19 cellular contexts compared by ENCODE assay signal in the genomic region with DNA sequence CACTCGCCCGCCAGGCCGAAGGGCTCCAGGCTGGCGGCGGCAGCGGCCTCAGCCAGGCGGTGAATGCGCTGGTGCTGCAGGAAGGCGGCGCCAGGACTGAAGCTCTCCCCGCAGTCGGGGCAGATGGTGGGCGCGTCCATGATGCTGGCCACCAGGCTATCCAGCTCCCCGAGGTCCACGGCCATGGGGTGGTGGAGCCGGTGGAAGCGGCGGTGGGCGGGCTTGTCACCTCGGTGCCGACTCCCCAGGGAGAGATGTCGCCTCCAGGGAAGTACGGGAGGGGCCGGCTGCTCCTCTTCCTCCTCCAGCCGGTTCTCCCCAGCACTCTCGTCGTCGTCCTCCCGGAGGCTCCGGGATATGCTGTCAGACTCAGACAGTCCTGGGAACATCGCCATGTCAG. TPM values are rescaled to one million over a fixed set of nuclear protein-coding genes. Genes with fewer than 3 reads are reported as not detected.
DNase-seq lines count a peak whose midpoint lies in the region; ATAC-seq, FAIRE-seq and TF ChIP-seq lines count a peak whose summit lies in the region.
"Had no signal": no experiment of that assay in that cellular context is flagged by ENCODE, and none has a peak within 500 bp of the region (broad histone marks: within the 10 kb centered on the region; RNA-seq: fewer than 3 reads in every experiment).

No MANE protein-coding gene starts in this region.

- CTCF ChIA-PET in K562 (lab: Yijun Ruan, JAX; ENCODE audit: low intra/inter-chr PET ratio), result no interaction called here

- H4K20me1 ChIP-seq in K562 (replicated peaks; ENCODE audit: control insufficient read depth, insufficient read depth, low read length) (no peaks in the 10 kb centered on the region), Karpas-422 (ENCODE audit: insufficient read depth, low read depth, low read length) (no peaks in the 10 kb centered on the region)

- no peaks in the 10 kb centered on the region for H3K36me3 Mint-ChIP-seq in stimulated activated memory B cell treated with anti-CD40 and anti-IgM and Interleukin-4, amounts not matched to agents 10 μg/mL and 1 μg/mL and 100 μg/mL, for 72 hours
- H3K36me3 Mint-ChIP-seq: CD8-positive, alpha-beta T cell had no signal

- DNase-seq in K562 (ENCODE audit: extremely low read depth in 1 of 4, low spot score in 3 of 4), result no peak
- DNase-seq in fibroblast of mammary gland (ENCODE audit: low read depth), result peak; percentile 44
- no peak for DNase-seq in activated CD8-positive, alpha-beta memory T cell treated with anti-CD3 and anti-CD28 coated beads for 24 hours
- no peak for DNase-seq in Karpas-422
- no peak for DNase-seq in EL
- DNase-seq: BE2C; CD8-positive, alpha-beta T cell; COR-L47; DMS153; DMS79 treated with DMSO at 0.1 percent for 48 hours; GDM1; HCEC 1CT; HFFc6 had no signal

- H3K9me2 ChIP-seq in Karpas-422 (replicated peaks; ENCODE audit: insufficient read depth, low read length), result no peaks in the 10 kb centered on the region

- intact Hi-C loops in K562 (cut with micrococcal nuclease), result no loop called here

- no peak for ATAC-seq in K562
- ATAC-seq in stimulated activated memory B cell treated with anti-CD40 and anti-IgM and Interleukin-4, amounts not matched to agents 10 μg/mL and 1 μg/mL and 100 μg/mL, for 72 hours, result peak; percentile 19
- ATAC-seq: A549; CD8-positive, alpha-beta T cell had no signal

- H3K4me1 ChIP-seq in K562 (replicated peaks in 1 of 2; ENCODE audit: control insufficient read depth in 2 of 2, insufficient read depth in 2 of 2, low read length in 2 of 2) (no peaks in the 10 kb centered on the region), Karpas-422 (ENCODE audit: low read length) (no peaks in the 10 kb centered on the region)
- H3K4me1 ChIP-seq: A549, BE2C had no signal

- H3K9me1 ChIP-seq in K562 (ENCODE audit: control insufficient read depth, insufficient read depth, low read length), result peaks cover 8% of the 10 kb centered on the region

- no peak overlapping the region for H3K9ac ChIP-seq in K562 (ENCODE audit: insufficient read depth in 1 of 2, low read depth in 2 of 2, low read length in 2 of 2)
- H3K9ac ChIP-seq in Karpas-422 (ENCODE audit: low read length), result no peak overlapping the region

- 92% methylated on average over 19 of the region's 32 CpGs for WGBS in K562 (ENCODE audit: insufficient coverage, low coverage, missing lambda C conversion rate)

- peaks cover 23% of the 10 kb centered on the region for H3K36me3 ChIP-seq in K562 (ENCODE audit: control insufficient read depth, insufficient read depth, low read length)
- H3K36me3 ChIP-seq in Karpas-422 (ENCODE audit: insufficient read depth, low read length), result no peaks in the 10 kb centered on the region

- peaks cover 16% of the 10 kb centered on the region for H3K27me3 Mint-ChIP-seq in stimulated activated memory B cell treated with anti-CD40 and anti-IgM and Interleukin-4, amounts not matched to agents 10 μg/mL and 1 μg/mL and 100 μg/mL, for 72 hours

- H2AFZ ChIP-seq in K562 (ENCODE audit: low read depth, low read length) (no peak overlapping the region), Karpas-422 (ENCODE audit: low read length) (no peak overlapping the region)

- TF ChIP-seq RAD21 in K562 (CRISPR knock-in tag; conservative IDR thresholded peaks at IDR 0.05 in 1 of 2, IDR thresholded peaks at IDR 0.05 in 1 of 2), result no peak

- no peaks in the 10 kb centered on the region for H3K9me3 ChIP-seq in K562 (replicated peaks; ENCODE audit: control insufficient read depth, insufficient read depth, low read depth, low read length)
- no peaks in the 10 kb centered on the region for H3K9me3 ChIP-seq in Karpas-422 (ENCODE audit: low read length)
- H3K9me3 ChIP-seq: A549, BE2C had no signal

- FAIRE-seq in K562 (lab: Jason Lieb, UNC), result no peak
- FAIRE-seq: A549, D721Med, GM12892, GM19239 had no signal

- POLR2A ChIA-PET in K562 (lab: Yijun Ruan, JAX), result interaction anchor here (1.3 kb wide), 1 partner anchor 22 kb away, joined by 4 read pairs; no protein-coding TSS in a partner anchor

- no peak overlapping the region for H3K27ac Mint-ChIP-seq in stimulated activated memory B cell treated with anti-CD40 and anti-IgM and Interleukin-4, amounts not matched to agents 10 μg/mL and 1 μg/mL and 100 μg/mL, for 72 hours
- H3K27ac Mint-ChIP-seq: CD14-positive monocyte; CD8-positive, alpha-beta T cell; HFFc6 had no signal

- no peak overlapping the region for H3K4me3 Mint-ChIP-seq in stimulated activated memory B cell treated with anti-CD40 and anti-IgM and Interleukin-4, amounts not matched to agents 10 μg/mL and 1 μg/mL and 100 μg/mL, for 72 hours
- H3K4me3 Mint-ChIP-seq: CD14-positive monocyte; CD8-positive, alpha-beta T cell; HFFc6 had no signal

- in situ Hi-C loops in K562 (cut with MboI), result no loop called here

- H3K4me1 Mint-ChIP-seq in stimulated activated memory B cell treated with anti-CD40 and anti-IgM and Interleukin-4, amounts not matched to agents 10 μg/mL and 1 μg/mL and 100 μg/mL, for 72 hours, result no peaks in the 10 kb centered on the region
- H3K4me1 Mint-ChIP-seq: CD14-positive monocyte had no signal

- no peaks in the 10 kb centered on the region for H3K27me3 ChIP-seq in K562 (ENCODE audit: control insufficient read depth in 2 of 2, insufficient read depth in 2 of 2, low read length in 2 of 2)
- no peaks in the 10 kb centered on the region for H3K27me3 ChIP-seq in Karpas-422 (ENCODE audit: low read length)
- H3K27me3 ChIP-seq: BE2C had no signal

- no peak for TF ChIP-seq EP300 in K562 (IDR thresholded peaks at IDR 0.05; ENCODE audit: low read length)

- no peak for TF ChIP-seq POLR2A in K562 (conservative IDR thresholded peaks at IDR 0.05)

- TF ChIP-seq CTCF in K562 (IDR thresholded peaks at IDR 0.05 in 2 of 3, conservative IDR thresholded peaks at IDR 0.05 in 1 of 3; ENCODE audit: insufficient read depth in 2 of 3, low read depth in 1 of 3, low read length in 3 of 3) (no peak), fibroblast of mammary gland (conservative IDR thresholded peaks at IDR 0.05; ENCODE audit: control insufficient read depth, insufficient read depth, low read depth, low read length) (no peak)

- H3K79me2 ChIP-seq in K562 (ENCODE audit: control insufficient read depth, insufficient read depth, low read length), result no peaks in the 10 kb centered on the region
- H3K79me2 ChIP-seq in Karpas-422 (ENCODE audit: low read length), result no peaks in the 10 kb centered on the region

- H3K27ac ChIP-seq in K562 (ENCODE audit: extremely low read depth, low read depth, low read length), result no peak overlapping the region
- H3K27ac ChIP-seq in Karpas-422 (ENCODE audit: low read length), result no peak overlapping the region
- H3K27ac ChIP-seq: A549 had no signal

- no peak overlapping the region for H3K4me2 ChIP-seq in K562 (ENCODE audit: insufficient read depth, low read length)
- no peak overlapping the region for H3K4me2 ChIP-seq in Karpas-422 (ENCODE audit: low read depth, low read length, poor library complexity, severe bottlenecking)
- H3K4me2 ChIP-seq: A549 had no signal

- no TSS peak for BruUV-seq in K562 (replicated peaks; lab: Mats Ljungman, UMichigan)

- peaks cover 3% of the 10 kb centered on the region for H3K9me3 Mint-ChIP-seq in stimulated activated memory B cell treated with anti-CD40 and anti-IgM and Interleukin-4, amounts not matched to agents 10 μg/mL and 1 μg/mL and 100 μg/mL, for 72 hours
- H3K9me3 Mint-ChIP-seq: CD8-positive, alpha-beta T cell; HFFc6 had no signal

- H3K4me3 ChIP-seq in K562 (no peak overlapping the region), fibroblast of mammary gland (ENCODE audit: control insufficient read depth, low read depth, low read length) (no peak overlapping the region), Karpas-422 (ENCODE audit: low read length) (no peak overlapping the region)
- H3K4me3 ChIP-seq: A549 had no signal

TF ChIP-seq in K562, 482 proteins besides CTCF, POLR2A, EP300 and RAD21:
- 0 out of 2 replicates have a peak, but pooled peaks have one; percentile 35 for TF ChIP-seq POLR2G (IDR thresholded peaks at IDR 0.05; ENCODE audit: low read depth, low read length)
- TF ChIP-seq ZC3H11A (IDR thresholded peaks at IDR 0.05; ENCODE audit: low read depth, low read length), result no peak
- no peak for TF ChIP-seq PHF20 (IDR thresholded peaks at IDR 0.05; ENCODE audit: partially characterized antibody)
- no peak for TF ChIP-seq TFAM (CRISPR knock-in tag; conservative IDR thresholded peaks at IDR 0.05)
- no peak for TF ChIP-seq HMG20A (CRISPR knock-in tag; conservative IDR thresholded peaks at IDR 0.05)
TF ChIP-seq in K562: peak in this region for 1.

RNA-seq across cellular contexts. Expression of a gene that starts 24.4 kb away (rescaled TPM):
- 5.5 and 7.9 TPM in 2 replicates for total RNA-seq in K562 (2011; cell fraction: chromatin; rRNA removed; ENCODE audit: low replicate concordance)
- 4.5 and 5.7 TPM in 2 replicates for total RNA-seq in K562 (2011; cell fraction: nucleolus; rRNA removed)
- 7.8 and 9.9 TPM in 2 replicates for total RNA-seq in K562 (2011; cell fraction: nucleoplasm; rRNA removed)
- total RNA-seq in K562 (2014; rRNA removed) (9.9 and 10.9 TPM in 2 replicates), K562 (2014; rRNA removed; fragmentation: Illumina TruSeq; extraction: Trizol) (9.0 and 12.4 TPM in 2 replicates), K562 (2015; rRNA removed; fragmentation: Illumina TruSeq; extraction: Trizol) (4.3 and 4.5 TPM in 2 replicates), K562 (2021) (10.6 and 13.6 TPM in 2 replicates)
- polyA plus RNA-seq in K562 (2011; rRNA removed) (3.0 and 5.2 TPM in 2 replicates), K562 (2014; fragmentation: Illumina TruSeq; extraction: Trizol) (8.3 and 9.1 TPM in 2 replicates), K562 (2014; fragmentation: Nextera tagmentation; extraction: Ambion mirVana) (1 to 10 TPM; 2.1 TPM), K562 (2014; rRNA removed) (6.7 and 8.8 TPM in 2 replicates)
- 2.7 and 3.4 TPM in 2 replicates for polyA plus RNA-seq in K562 (2011; cell fraction: cytosol; rRNA removed)
- 3.0 and 4.5 TPM in 2 replicates for polyA plus RNA-seq in K562 (2011; cell fraction: nucleus; rRNA removed)
- 5.3 and 9.9 TPM in 2 replicates for polyA plus RNA-seq in K562 (2012)
- polyA minus RNA-seq in K562 (2011; rRNA and poly(A)+ RNA removed), result 6.8 and 8.7 TPM in 2 replicates
- polyA minus RNA-seq in K562 (2011; cell fraction: cytosol; rRNA and poly(A)+ RNA removed), result 4.3 and 6.0 TPM in 2 replicates
- polyA minus RNA-seq in K562 (2011; cell fraction: nucleus; rRNA and poly(A)+ RNA removed), result 5.4 and 6.9 TPM in 2 replicates
- not detected in 2 replicates for total RNA-seq in Karpas-422 (2014; rRNA removed; shearing (Covaris generic); ENCODE audit: low replicate concordance)
- total RNA-seq: CD8-positive, alpha-beta T cell had no signal
